In genomic region chr2:47158576-47158975, GRCh38 we compare ENCODE assay signal across 1 cellular context.
TF ChIP-seq lines count a peak whose summit lies in the region.

No MANE protein-coding gene starts in this region.

TF ChIP-seq in PFSK-1, 5 proteins besides CTCF, POLR2A, EP300 and RAD21:
- TF ChIP-seq REST (IDR thresholded peaks at IDR 0.05; ENCODE audit: insufficient read depth in 1 of 2, low read depth in 2 of 2, low read length in 2 of 2), result no peak
- peak; percentile 57 for TF ChIP-seq POLR2AphosphoS5 (IDR thresholded peaks at IDR 0.05; ENCODE audit: low read depth, low read length)
